ENCODE assay signal across 10 cellular contexts in genomic region chr11:128714881-128715280, GRCh38. TPM values are rescaled to one million over a fixed set of nuclear protein-coding genes. Genes with fewer than 3 reads are reported as not detected.
DNase-seq lines count a peak whose midpoint lies in the region; ATAC-seq and FAIRE-seq lines count a peak whose summit lies in the region.
"Had no signal": no experiment of that assay in that cellular context is flagged by ENCODE, and none has a peak within 500 bp of the region (broad histone marks: within the 10 kb centered on the region; RNA-seq: fewer than 3 reads in every experiment).

No MANE protein-coding gene starts in this region.

- peaks cover 0 to 22% of the 10 kb centered on the region in 2 donors for H3K4me1 ChIP-seq in small intestine (ENCODE audit: control insufficient read depth in 2 of 2, insufficient read depth in 1 of 2, low read depth in 1 of 2, low read length in 1 of 2)

- no peak for FAIRE-seq in small intestine (lab: Jason Lieb, UNC)

- POLR2A ChIA-PET in T-cell (lab: Charles Lee): interaction anchor here in 1 of 2 donors (0.6 kb wide), 1 partner anchor 193 kb away, joined by 3 read pairs; no protein-coding TSS in a partner anchor

- no peak for DNase-seq in activated naive CD4-positive, alpha-beta T cell treated with anti-CD3 and anti-CD28 coated beads for 36 hours
- no peak for DNase-seq in activated naive CD4-positive, alpha-beta T cell treated with anti-CD3 and anti-CD28 coated beads, Interleukin-2, amount 50 U/mL, for 16 hours
- no peak for DNase-seq in T-cell
- peak; percentile 47 for DNase-seq in fibroblast of the conjunctiva (ENCODE audit: low read depth)
- DNase-seq in stromal cell of bone marrow (ENCODE audit: low read depth): peak; percentile 58
- no peak for DNase-seq in NCI-H82 (lab: John Stamatoyannopoulos, UW)
- DNase-seq in HuH-7.5 (ENCODE audit: low spot score): no peak
- DNase-seq in small intestine: no peak
- DNase-seq: DMS153; stimulated activated CD4-positive, alpha-beta T cell treated with anti-CD3 and anti-CD28 coated beads, Interleukin-2, amount 100 ng/mL, for 24 hours had no signal

- H3K36me3 ChIP-seq in small intestine (ENCODE audit: control insufficient read depth in 2 of 2, insufficient read depth in 2 of 2, low read length in 2 of 2): no peaks in the 10 kb centered on the region

- CTCF ChIA-PET in activated naive CD4-positive, alpha-beta T cell treated with anti-CD3 and anti-CD28 coated beads for 36 hours (lab: Charles Lee): interaction anchor here (2.6 kb wide), 1 partner anchor 12 kb away, joined by 6 read pairs; no protein-coding TSS in a partner anchor
- CTCF ChIA-PET in T-cell (lab: Charles Lee): interaction anchor here (0.6 to 1.1 kb wide), 4 partner anchors 12 to 296 kb away, joined by 3 to 8 read pairs (median 6); no protein-coding TSS in a partner anchor

- intact Hi-C loops in activated naive CD4-positive, alpha-beta T cell treated with anti-CD3 and anti-CD28 coated beads for 36 hours (cut with micrococcal nuclease): loop anchor here (5.0 kb wide), 1 partner anchor 428 kb away; no protein-coding TSS in a partner anchor

- no peak overlapping the region for H3K4me3 Mint-ChIP-seq in activated naive CD4-positive, alpha-beta T cell treated with anti-CD3 and anti-CD28 coated beads for 36 hours
- H3K4me3 Mint-ChIP-seq in T-cell: peak overlapping the region in 1 of 3 donors; percentile 82

- H3K27me3 ChIP-seq in small intestine (ENCODE audit: control insufficient read depth in 2 of 2, insufficient read depth in 2 of 2, low read length in 2 of 2): no peaks in the 10 kb centered on the region

- peaks cover 9% of the 10 kb centered on the region for H3K36me3 Mint-ChIP-seq in activated naive CD4-positive, alpha-beta T cell treated with anti-CD3 and anti-CD28 coated beads for 36 hours (ENCODE audit: low read depth)
- H3K36me3 Mint-ChIP-seq in T-cell: peaks cover 11% of the 10 kb centered on the region

- 60 to 78% (median 75%) methylated on average over 9 of the region's 9 CpGs for WGBS in small intestine, 3 donors

- H3K4me3 ChIP-seq in small intestine (ENCODE audit: low read depth in 1 of 2, low read length in 2 of 2): no peak overlapping the region

- peak overlapping the region; percentile 96 for H3K27ac Mint-ChIP-seq in activated naive CD4-positive, alpha-beta T cell treated with anti-CD3 and anti-CD28 coated beads for 36 hours
- peak overlapping the region; percentile 98 to 100 for H3K27ac Mint-ChIP-seq in T-cell

- H3K27me3 Mint-ChIP-seq in activated naive CD4-positive, alpha-beta T cell treated with anti-CD3 and anti-CD28 coated beads for 36 hours (ENCODE audit: low read depth): no peaks in the 10 kb centered on the region
- no peaks in the 10 kb centered on the region for H3K27me3 Mint-ChIP-seq in T-cell

- peaks cover 7% of the 10 kb centered on the region for H3K9me3 Mint-ChIP-seq in activated naive CD4-positive, alpha-beta T cell treated with anti-CD3 and anti-CD28 coated beads for 36 hours
- no peaks in the 10 kb centered on the region for H3K9me3 Mint-ChIP-seq in T-cell

- no peaks in the 10 kb centered on the region for H3K9me3 ChIP-seq in small intestine (ENCODE audit: control insufficient read depth, low read depth)

- no peak for ATAC-seq in T-cell (replicated peaks in 1 of 4)

- peak overlapping the region in 1 of 2 donors; percentile 94 for H3K27ac ChIP-seq in small intestine (ENCODE audit: low read depth in 1 of 2, low read length in 1 of 2)

- H3K4me1 Mint-ChIP-seq in activated naive CD4-positive, alpha-beta T cell treated with anti-CD3 and anti-CD28 coated beads for 36 hours (ENCODE audit: low read depth): peaks cover 95% of the 10 kb centered on the region
- peaks cover 97 to 99% (median 97%) of the 10 kb centered on the region in 3 donors for H3K4me1 Mint-ChIP-seq in T-cell

RNA-seq across cellular contexts. Expression of gene FLI1, which starts 21.0 kb away (rescaled TPM):
- total RNA-seq in activated naive CD4-positive, alpha-beta T cell treated with anti-CD3 and anti-CD28 coated beads for 36 hours: 10 to 100 TPM; 64.0 to 65.0 TPM
- total RNA-seq in T-cell: 100 to 1,000 TPM in 2 of 5 donors, 10 to 100 TPM in 3; 87.0 to 114 (median 94.6) TPM
- 1 to 10 TPM; 2.5 to 8.3 (median 4.9) TPM for polyA plus RNA-seq in small intestine

Comparison
In these comparisons a context has a peak if more than half of its experiments do, and no peak if none do; other contexts are left out.
1. DNase-seq: peak in fibroblast of the conjunctiva (single experiment) and stromal cell of bone marrow (single experiment); none in activated naive CD4-positive, alpha-beta T cell treated with anti-CD3 and anti-CD28 coated beads for 36 hours (single experiment), activated naive CD4-positive, alpha-beta T cell treated with anti-CD3 and anti-CD28 coated beads, Interleukin-2, amount 50 U/mL, for 16 hours (single experiment), T-cell (0 of 34), NCI-H82 (single experiment), HuH-7.5 (single experiment) and small intestine (single experiment).